In the genomic region with DNA sequence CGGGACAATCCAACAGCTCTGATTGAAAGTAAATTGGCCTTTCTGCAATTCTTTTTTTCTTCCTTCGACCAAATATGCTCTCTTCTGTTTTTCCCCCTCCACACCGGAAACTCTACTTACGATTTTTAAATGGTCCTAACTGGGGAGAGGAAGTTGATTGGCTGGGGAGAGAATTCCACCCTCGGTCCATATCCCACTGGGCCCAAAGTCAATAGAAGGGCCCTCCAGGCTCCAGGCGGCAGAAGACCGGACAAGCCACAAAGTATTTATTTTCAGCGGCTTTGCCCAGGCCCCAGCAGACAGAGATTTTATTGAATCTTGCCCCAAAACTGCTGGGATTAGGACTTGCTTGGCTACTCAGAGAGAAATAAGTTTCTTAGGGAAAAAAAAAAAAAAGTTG, we compare ENCODE assay signal across 22 cellular contexts.
"Had no signal": no experiment of that assay in that cellular context is flagged by ENCODE, and none has a peak within 500 bp of the region (broad histone marks: within the 10 kb centered on the region; RNA-seq: fewer than 3 reads in every experiment).

No MANE protein-coding gene starts in this region.

- H3K36me3 Mint-ChIP-seq: activated naive CD4-positive, alpha-beta T cell treated with anti-CD3 and anti-CD28 coated beads, Interleukin-2, amount 50 U/mL, for 72 hours; natural killer cell treated with Interleukin-12 subunit alpha and Interleukin-12 subunit beta and Interleukin-15 and Interleukin-18, amount 100 ng/mL, for 72 hours; stimulated activated naive B cell treated with anti-CD40 and anti-IgM and Interleukin-4, amounts not matched to agents 10 μg/mL and 1 μg/mL and 100 μg/mL, for 72 hours; type B pancreatic cell had no signal

- H3K27ac Mint-ChIP-seq: activated T-cell treated with anti-CD3 and anti-CD28 coated beads, Interleukin-2, amount 50 U/mL, for 24 hours; activated T-helper 17 cell treated with anti-CD3 and anti-CD28 coated beads, Interleukin-2, amount 50 U/mL, for 72 hours; immature natural killer cell; natural killer cell treated with Interleukin-12 subunit alpha and Interleukin-12 subunit beta and Interleukin-15 and Interleukin-18, amount 100 ng/mL, for 72 hours; type B pancreatic cell had no signal

- H3K4me3 ChIP-seq: left lung, lung, sigmoid colon had no signal

- H3K9me3 ChIP-seq: left lung, sigmoid colon had no signal

- H3K27me3 ChIP-seq: foreskin keratinocyte, left lung, sigmoid colon had no signal

- DNase-seq: activated CD4-positive, alpha-beta T cell treated with anti-CD3 and anti-CD28 coated beads for 1 hour; activated CD4-positive, alpha-beta T cell treated with anti-CD3 and anti-CD28 coated beads, Interleukin-2, amount 50 U/mL, for 1 hour; activated T-cell treated with anti-CD3 and anti-CD28 coated beads, Interleukin-2, amount 50 U/mL, for 24 hours; cerebellar nuclear complex; effector CD4-positive, alpha-beta T cell; erythroblast; foreskin keratinocyte; immature natural killer cell; kidney glomerular epithelial cell; midbrain; nucleus accumbens; sigmoid colon; stimulated activated CD4-positive, alpha-beta T cell treated with anti-CD3 and anti-CD28 coated beads, Interleukin-2, amount 100 ng/mL, for 48 hours; stimulated activated CD8-positive, alpha-beta memory T cell treated with anti-CD3 and anti-CD28 coated beads, Interleukin-4, amount 100 ng/mL, for 48 hours; stimulated activated naive B cell treated with anti-CD40 and anti-IgM and Interleukin-4, amounts not matched to agents 10 μg/mL and 1 μg/mL and 100 μg/mL, for 72 hours; T-helper 1 cell had no signal

- H3K4me1 Mint-ChIP-seq: activated T-helper 17 cell treated with anti-CD3 and anti-CD28 coated beads, Interleukin-2, amount 50 U/mL, for 72 hours had no signal

- H3K27ac ChIP-seq: foreskin keratinocyte, left lung, sigmoid colon had no signal

- H3K27me3 Mint-ChIP-seq: activated T-helper 17 cell treated with anti-CD3 and anti-CD28 coated beads, Interleukin-2, amount 50 U/mL, for 72 hours had no signal

- H3K36me3 ChIP-seq: left lung, sigmoid colon had no signal

- ATAC-seq: activated naive CD4-positive, alpha-beta T cell treated with anti-CD3 and anti-CD28 coated beads, Interleukin-2, amount 50 U/mL, for 72 hours; activated T-helper 17 cell treated with anti-CD3 and anti-CD28 coated beads, Interleukin-2, amount 50 U/mL, for 72 hours; foreskin keratinocyte; left lung; natural killer cell treated with Interleukin-12 subunit alpha and Interleukin-12 subunit beta and Interleukin-15 and Interleukin-18, amount 100 ng/mL, for 72 hours; stimulated activated naive B cell treated with anti-CD40 and anti-IgM and Interleukin-4, amounts not matched to agents 10 μg/mL and 1 μg/mL and 100 μg/mL, for 72 hours had no signal

- H3K4me3 Mint-ChIP-seq: activated T-cell treated with anti-CD3 and anti-CD28 coated beads, Interleukin-2, amount 50 U/mL, for 24 hours; activated T-helper 17 cell treated with anti-CD3 and anti-CD28 coated beads, Interleukin-2, amount 50 U/mL, for 72 hours; immature natural killer cell; natural killer cell treated with Interleukin-12 subunit alpha and Interleukin-12 subunit beta and Interleukin-15 and Interleukin-18, amount 100 ng/mL, for 72 hours; stimulated activated naive B cell treated with anti-CD40 and anti-IgM and Interleukin-4, amounts not matched to agents 10 μg/mL and 1 μg/mL and 100 μg/mL, for 72 hours; type B pancreatic cell had no signal

- H3K9me3 Mint-ChIP-seq: activated naive CD4-positive, alpha-beta T cell treated with anti-CD3 and anti-CD28 coated beads, Interleukin-2, amount 50 U/mL, for 72 hours; activated T-cell treated with anti-CD3 and anti-CD28 coated beads, Interleukin-2, amount 50 U/mL, for 24 hours; activated T-helper 17 cell treated with anti-CD3 and anti-CD28 coated beads, Interleukin-2, amount 50 U/mL, for 72 hours; natural killer cell treated with Interleukin-12 subunit alpha and Interleukin-12 subunit beta and Interleukin-15 and Interleukin-18, amount 100 ng/mL, for 72 hours; stimulated activated naive B cell treated with anti-CD40 and anti-IgM and Interleukin-4, amounts not matched to agents 10 μg/mL and 1 μg/mL and 100 μg/mL, for 72 hours; type B pancreatic cell had no signal
